21 cellular contexts compared by ENCODE assay signal in the genomic region with DNA sequence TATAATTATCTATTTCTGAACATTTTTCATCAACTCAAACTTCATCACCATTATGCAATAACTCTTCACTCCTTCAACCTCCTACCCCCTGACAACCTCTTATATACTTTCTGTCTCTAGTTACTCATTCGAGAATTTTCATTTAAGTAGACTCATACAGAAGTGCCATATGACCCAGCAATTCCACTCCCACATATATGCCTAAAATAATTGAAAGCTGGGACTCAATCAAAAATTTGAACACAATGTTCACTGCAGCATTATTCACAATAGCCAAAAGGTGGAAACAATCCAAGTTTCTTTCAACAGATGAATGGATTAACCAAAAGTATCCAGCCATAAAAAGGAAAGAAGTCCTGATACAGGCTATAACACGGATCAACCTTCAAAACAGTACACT. TPM values are rescaled to one million over a fixed set of nuclear protein-coding genes. Genes with fewer than 3 reads are reported as not detected.
DNase-seq lines count a peak whose midpoint lies in the region; ATAC-seq, FAIRE-seq and TF ChIP-seq lines count a peak whose summit lies in the region.
"Had no signal": no experiment of that assay in that cellular context is flagged by ENCODE, and none has a peak within 500 bp of the region (broad histone marks: within the 10 kb centered on the region; RNA-seq: fewer than 3 reads in every experiment).

No MANE protein-coding gene starts in this region.

- H3K27ac ChIP-seq in astrocyte (ENCODE audit: low read depth, low read length) (no peak overlapping the region), right lobe of liver (no peak overlapping the region)
- H3K27ac ChIP-seq: BLaER1, Peyer's patch had no signal

- H3K4me3 ChIP-seq in astrocyte (ENCODE audit: insufficient read depth, low read depth, low read length), result no peak overlapping the region
- no peak overlapping the region for H3K4me3 ChIP-seq in fibroblast of pulmonary artery (replicated peaks; ENCODE audit: low read depth, low read length)
- H3K4me3 ChIP-seq in skeletal muscle cell (ENCODE audit: low read depth, low read length), result no peak overlapping the region
- H3K4me3 ChIP-seq in right lobe of liver, result no peak overlapping the region
- H3K4me3 ChIP-seq: BLaER1, K562, MG63, Peyer's patch had no signal

- TF ChIP-seq CTCF in astrocyte (IDR thresholded peaks at IDR 0.05; ENCODE audit: insufficient read depth, low read depth, low read length) (no peak), fibroblast of pulmonary artery (IDR thresholded peaks at IDR 0.05; ENCODE audit: low read length, missing control alignments) (no peak), right lobe of liver (IDR thresholded peaks at IDR 0.05) (no peak)

- H3K9me3 ChIP-seq in astrocyte (ENCODE audit: insufficient read depth, low read depth, low read length) (no peaks in the 10 kb centered on the region), right lobe of liver (no peaks in the 10 kb centered on the region)
- H3K9me3 ChIP-seq: BLaER1, MG63, Peyer's patch had no signal

- H3K9ac ChIP-seq in astrocyte (ENCODE audit: low read length), result no peak overlapping the region
- H3K9ac ChIP-seq: BLaER1 had no signal

- no peak overlapping the region for H3K27ac Mint-ChIP-seq in astrocyte (ENCODE audit: unreplicated experiment)
- H3K27ac Mint-ChIP-seq: CD4-positive, CD25-positive, alpha-beta regulatory T cell had no signal

- peak overlapping the region; percentile 2 for H3K4me3 Mint-ChIP-seq in astrocyte (ENCODE audit: unreplicated experiment)
- H3K4me3 Mint-ChIP-seq: CD4-positive, CD25-positive, alpha-beta regulatory T cell had no signal

- peaks cover 39% of the 10 kb centered on the region for H3K4me1 Mint-ChIP-seq in astrocyte (ENCODE audit: low read depth, unreplicated experiment)
- H3K4me1 Mint-ChIP-seq: CD4-positive, CD25-positive, alpha-beta regulatory T cell had no signal

- no peaks in the 10 kb centered on the region for H3K79me2 ChIP-seq in astrocyte (ENCODE audit: insufficient read depth, low read length)

- no peaks in the 10 kb centered on the region for H3K9me3 Mint-ChIP-seq in astrocyte (ENCODE audit: unreplicated experiment)

- no peak for ATAC-seq in right lobe of liver
- ATAC-seq in HG03442 (IDR thresholded peaks at IDR 0.05; ENCODE audit: unreplicated experiment), result no peak
- ATAC-seq: K562 had no signal

- no peaks in the 10 kb centered on the region for H3K27me3 Mint-ChIP-seq in astrocyte (ENCODE audit: low read depth, unreplicated experiment)
- H3K27me3 Mint-ChIP-seq: CD4-positive, CD25-positive, alpha-beta regulatory T cell had no signal

- intact Hi-C loops in right lobe of liver (cut with DNase I), result no loop called here

- no peak overlapping the region for H3K4me2 ChIP-seq in astrocyte (ENCODE audit: low read length)
- H3K4me2 ChIP-seq: BLaER1 had no signal

- H4K20me1 ChIP-seq in astrocyte (ENCODE audit: insufficient read depth, low read length), result peaks cover 4% of the 10 kb centered on the region
- H4K20me1 ChIP-seq: BLaER1 had no signal

- FAIRE-seq in astrocyte (lab: Jason Lieb, UNC), result no peak
- FAIRE-seq: H54, HTR-8/SVneo, K562 had no signal

- no peaks in the 10 kb centered on the region for H3K36me3 ChIP-seq in astrocyte (ENCODE audit: insufficient read depth, low read length)
- no peaks in the 10 kb centered on the region for H3K36me3 ChIP-seq in right lobe of liver
- H3K36me3 ChIP-seq: BLaER1, MG63, Peyer's patch had no signal

- H2AFZ ChIP-seq in astrocyte (ENCODE audit: low read depth, low read length), result no peak overlapping the region

- 29% methylated on average over 2 of the region's 2 CpGs for WGBS in right lobe of liver (ENCODE audit: insufficient coverage, low coverage, low lambda C conversion rate, missing lambda C conversion rate)

- H3K27me3 ChIP-seq in astrocyte (ENCODE audit: insufficient read depth, low read length) (no peaks in the 10 kb centered on the region), right lobe of liver (no peaks in the 10 kb centered on the region)
- H3K27me3 ChIP-seq: BLaER1, Peyer's patch had no signal

- peak; percentile 28 for DNase-seq in LHCN-M2 (ENCODE audit: low read depth)
- DNase-seq in astrocyte (ENCODE audit: low read depth), result peak; percentile 6
- peak; percentile 42 for DNase-seq in fibroblast of pulmonary artery (ENCODE audit: low read depth)
- peak; percentile 75 for DNase-seq in skeletal muscle cell (ENCODE audit: low read depth)
- DNase-seq in amygdala (lab: John Stamatoyannopoulos, UW), result no peak
- DNase-seq in right lobe of liver, result no peak
- DNase-seq: CD4-positive, CD25-positive, alpha-beta regulatory T cell; COR-L47; Kasumi-1; MG63; NCI-H2029; NCI-H526 treated with DMSO at 0.1 percent for 48 hours; OCI-M1; Peyer's patch; SHP77 treated with DMSO at 0.1 percent for 48 hours had no signal

- peaks cover 9% of the 10 kb centered on the region for H3K36me3 Mint-ChIP-seq in astrocyte (ENCODE audit: low read depth, unreplicated experiment)
- H3K36me3 Mint-ChIP-seq: CD4-positive, CD25-positive, alpha-beta regulatory T cell had no signal

- no peaks in the 10 kb centered on the region for H3K4me1 ChIP-seq in astrocyte (ENCODE audit: insufficient read depth, low read length)
- no peaks in the 10 kb centered on the region for H3K4me1 ChIP-seq in right lobe of liver
- H3K4me1 ChIP-seq: BLaER1, Peyer's patch had no signal

- no peak for TF ChIP-seq POLR2A in right lobe of liver (IDR thresholded peaks at IDR 0.05)

RNA-seq across cellular contexts. Expression of a gene that starts 24.1 kb away (rescaled TPM):
- total RNA-seq in LHCN-M2 (2014; rRNA removed) (41.4 and 54.3 TPM in 2 replicates), astrocyte (810 and 1,029 TPM in 2 replicates), right lobe of liver (under 1 TPM in 1 of 6 experiments, not detected in 5; 0.31 TPM)
- 118 TPM for polyA plus RNA-seq in LHCN-M2 (2012)
- total RNA-seq: CD4-positive, CD25-positive, alpha-beta regulatory T cell; NCI-H460 had no signal
- polyA plus RNA-seq: CD4-positive, CD25-positive, alpha-beta regulatory T cell; K562 had no signal

Comparison
In these comparisons a context has a peak if more than half of its experiments do, and no peak if none do; other contexts are left out.
1. DNase-seq: peak in LHCN-M2 (single experiment), astrocyte (single experiment), fibroblast of pulmonary artery (single experiment) and skeletal muscle cell (single experiment); none in amygdala (0 of 56) and right lobe of liver (0 of 3).
2. RNA of a gene that starts 24.1 kb away (total RNA-seq): 810 to 1,029 TPM in astrocyte and 41.4 to 54.3 TPM in LHCN-M2; 0.31 TPM in right lobe of liver; every median in the first group is over 10 times any median in the second.